In the genomic region with DNA sequence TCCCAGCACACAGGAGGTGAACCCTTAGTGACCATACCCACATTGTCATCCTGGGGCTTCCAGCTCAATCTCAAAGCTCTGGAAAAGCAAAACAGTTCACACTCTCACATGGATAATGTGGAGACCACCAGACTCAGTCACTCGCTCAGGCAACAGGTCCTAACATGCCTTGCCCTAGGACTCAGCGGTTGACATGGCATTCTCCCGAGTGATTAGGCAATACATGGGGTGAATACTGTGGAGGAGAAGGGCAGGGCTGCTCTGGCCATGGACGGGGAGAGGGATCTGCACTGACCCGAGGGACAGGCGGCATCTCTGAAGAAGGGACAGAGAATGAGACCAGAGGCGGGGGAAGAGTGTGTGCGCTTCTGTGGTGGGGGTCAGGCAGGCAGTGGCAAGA, we compare ENCODE assay signal across 12 cellular contexts. TPM values are rescaled to one million over a fixed set of nuclear protein-coding genes. Genes with fewer than 3 reads are reported as not detected.
DNase-seq lines count a peak whose midpoint lies in the region; ATAC-seq, FAIRE-seq and TF ChIP-seq lines count a peak whose summit lies in the region.
"Had no signal": no experiment of that assay in that cellular context is flagged by ENCODE, and none has a peak within 500 bp of the region (broad histone marks: within the 10 kb centered on the region; RNA-seq: fewer than 3 reads in every experiment).

No MANE protein-coding gene starts in this region.

- peaks cover 12% of the 10 kb centered on the region for H3K36me3 ChIP-seq in left ventricle myocardium inferior
- peaks cover 0 to 12% of the 10 kb centered on the region in 2 donors for H3K36me3 ChIP-seq in adrenal gland (replicated peaks in 1 of 2)
- peaks cover 18 to 40% of the 10 kb centered on the region in 2 experiments for H3K36me3 ChIP-seq in HepG2 (replicated peaks in 1 of 2; ENCODE audit: control insufficient read depth in 1 of 2, insufficient read depth in 2 of 2, low read length in 2 of 2)
- H3K36me3 ChIP-seq in upper lobe of left lung, result peaks cover 8 to 14% (median 12%) of the 10 kb centered on the region in 4 donors

- in situ Hi-C loops in HepG2 (cut with HindIII; ENCODE audit: extremely low pct_ligation_motif_present, low pct_unique_long_range_greater_than_20kb), result no loop called here

- WGBS in adrenal gland, 4 donors, result 48 to 58% (median 54%) methylated on average over 8 of the region's 8 CpGs
- WGBS in HepG2 (ENCODE audit: low lambda C conversion rate), result 91% methylated on average over 8 of the region's 8 CpGs
- 59 to 87% methylated on average over 8 of the region's 8 CpGs for WGBS in upper lobe of left lung, 2 donors

- no peak for TF ChIP-seq EP300 in HepG2 (IDR thresholded peaks at IDR 0.05; ENCODE audit: low read depth in 2 of 2, low read length in 2 of 2)
- no peak for TF ChIP-seq EP300 in HepG2 (CRISPR knock-in tag; IDR thresholded peaks at IDR 0.05; ENCODE audit: borderline replicate concordance)
- TF ChIP-seq EP300 in upper lobe of left lung (IDR thresholded peaks at IDR 0.05), result no peak

- no peak overlapping the region for H3K9ac ChIP-seq in HepG2 (ENCODE audit: insufficient read depth, low read depth, low read length)

- H3K27me3 ChIP-seq in left ventricle myocardium inferior (ENCODE audit: low read depth) (no peaks in the 10 kb centered on the region), adrenal gland (no peaks in the 10 kb centered on the region), HepG2 (ENCODE audit: control insufficient read depth in 1 of 2, insufficient read depth in 2 of 2, low read length in 2 of 2) (no peaks in the 10 kb centered on the region), upper lobe of left lung (no peaks in the 10 kb centered on the region)

- H3K4me1 ChIP-seq in left ventricle myocardium inferior (peaks cover 100% of the 10 kb centered on the region), adrenal gland (replicated peaks in 1 of 2) (peaks cover 60 to 89% of the 10 kb centered on the region in 2 donors), HepG2 (ENCODE audit: insufficient read depth, low read length) (peaks cover 79% of the 10 kb centered on the region), upper lobe of left lung (peaks cover 80 to 93% (median 88%) of the 10 kb centered on the region in 4 donors)

- H3K9me3 ChIP-seq in left ventricle myocardium inferior (replicated peaks) (no peaks in the 10 kb centered on the region), adrenal gland (replicated peaks in 1 of 3) (no peaks in the 10 kb centered on the region), HepG2 (ENCODE audit: low read length) (no peaks in the 10 kb centered on the region), upper lobe of left lung (no peaks in the 10 kb centered on the region)

- peaks cover 99% of the 10 kb centered on the region for H3K79me2 ChIP-seq in HepG2 (ENCODE audit: insufficient read depth, low read length)

- CTCF ChIA-PET in HepG2 (lab: Yijun Ruan, JAX; ENCODE audit: low intra/inter-chr PET ratio, low total read pairs), result no interaction called here

- H2AFZ ChIP-seq in HepG2 (ENCODE audit: low read length), result no peak overlapping the region

- peaks cover 94% of the 10 kb centered on the region for H4K20me1 ChIP-seq in HepG2 (ENCODE audit: insufficient read depth, low read length)

- H3K4me3 ChIP-seq in left ventricle myocardium inferior (no peak overlapping the region), adrenal gland (no peak overlapping the region), HepG2 (replicated peaks in 1 of 3; ENCODE audit: insufficient read depth in 1 of 3, low read depth in 2 of 3, low read length in 3 of 3) (no peak overlapping the region), upper lobe of left lung (no peak overlapping the region)

- no peak for ATAC-seq in left ventricle myocardium superior
- ATAC-seq in HepG2, result no peak
- no peak for ATAC-seq in upper lobe of left lung (ENCODE audit: low FRiP score in 2 of 2)

- DNase-seq in left ventricle myocardium inferior, result no peak
- no peak for DNase-seq in left ventricle myocardium superior
- peak in 4 of 7 donors; percentile 50 to 68 (median 62) for DNase-seq in adrenal gland
- no peak for DNase-seq in HepG2 (ENCODE audit: low spot score)
- no peak for DNase-seq in upper lobe of left lung
- no peak for DNase-seq in pons (ENCODE audit: low spot score)
- DNase-seq in activated CD4-positive, alpha-beta T cell treated with anti-CD3 and anti-CD28 coated beads for 48 hours, result no peak
- no peak for DNase-seq in occipital lobe (lab: John Stamatoyannopoulos, UW)
- DNase-seq: C1 segment of cervical spinal cord, NCI-H2029 treated with DMSO at 0.1 percent for 48 hours had no signal

- TF ChIP-seq POLR2A in adrenal gland (IDR thresholded peaks at IDR 0.05) (no peak), HepG2 (IDR thresholded peaks at IDR 0.05; ENCODE audit: insufficient read depth in 1 of 2, low read depth in 2 of 2, low read length in 2 of 2) (no peak), upper lobe of left lung (IDR thresholded peaks at IDR 0.05) (no peak)

- H3K4me2 ChIP-seq in HepG2 (ENCODE audit: low read depth, low read length), result no peak overlapping the region

- no TSS peak for BruUV-seq in HepG2 (replicated peaks; lab: Mats Ljungman, UMichigan)

- H3K27ac ChIP-seq in left ventricle myocardium inferior (replicated peaks) (peak overlapping the region; percentile 5), adrenal gland (peak overlapping the region in 3 of 5 donors; percentile 23 to 88 (median 66)), HepG2 (ENCODE audit: extremely low read length, insufficient read depth, low read length) (no peak overlapping the region), upper lobe of left lung (peak overlapping the region in 3 of 4 donors; percentile 34 to 59 (median 58))

- TF ChIP-seq CTCF in left ventricle myocardium inferior (IDR thresholded peaks at IDR 0.05; ENCODE audit: borderline replicate concordance) (no peak), adrenal gland (IDR thresholded peaks at IDR 0.05) (no peak), HepG2 (CRISPR knock-in tag; IDR thresholded peaks at IDR 0.05) (no peak), upper lobe of left lung (IDR thresholded peaks at IDR 0.05) (no peak)

- intact Hi-C loops in left ventricle myocardium inferior (cut with micrococcal nuclease), result no loop called here
- intact Hi-C loops in left ventricle myocardium superior (cut with micrococcal nuclease), result no loop called here
- intact Hi-C loops in adrenal gland (cut with DNase I), result loop anchor here in 1 of 2 donors (5.0 kb wide), 1 partner anchor 46 kb away; no protein-coding TSS in a partner anchor
- intact Hi-C loops in HepG2 (cut with micrococcal nuclease; ENCODE audit: unreplicated experiment), result no loop called here

- FAIRE-seq in HepG2 (lab: Jason Lieb, UNC), result peak; percentile 40
- FAIRE-seq: endothelial cell of umbilical vein had no signal

- POLR2A ChIA-PET in HepG2 (lab: Yijun Ruan, JAX), result no interaction called here

- TF ChIP-seq RAD21 in HepG2 (CRISPR knock-in tag; IDR thresholded peaks at IDR 0.05), result no peak

RNA-seq across cellular contexts. Expression of a gene that starts 44.4 kb away (rescaled TPM):
- total RNA-seq in left ventricle myocardium inferior (not detected), left ventricle myocardium superior (not detected), adrenal gland (1 to 10 TPM in 1 of 8 donors, under 1 TPM in 5, not detected in 2; 0.43 to 7.5 (median 0.62) TPM), HepG2 (2016; rRNA removed; fragmentation: Illumina TruSeq; extraction: Trizol) (0.07 TPM in 1 of 2 replicates, not detected in the other), upper lobe of left lung (1 to 10 TPM; 2.0 to 4.8 (median 2.3) TPM), occipital lobe (not detected)
- polyA plus RNA-seq in adrenal gland (under 1 TPM; 0.24 to 0.44 (median 0.31) TPM), HepG2 (2011; rRNA removed) (0.15 and 0.17 TPM in 2 replicates)
- total RNA-seq in HepG2 (2016; cell fraction: cytosol; rRNA removed; fragmentation: Illumina TruSeq; extraction: Trizol; ENCODE audit: low read depth), result not detected in 2 replicates
- total RNA-seq in HepG2 (2016; cell fraction: insoluble cytoplasmic fraction; rRNA removed; fragmentation: Illumina TruSeq; extraction: Trizol), result 0.06 TPM in 1 of 2 replicates, not detected in the other
- total RNA-seq in HepG2 (2016; cell fraction: membrane; rRNA removed; fragmentation: Illumina TruSeq; extraction: Trizol), result not detected in 2 replicates
- not detected in 2 replicates for total RNA-seq in HepG2 (2016; cell fraction: nucleus; rRNA removed; fragmentation: Illumina TruSeq; extraction: Trizol)
- 0.04 and 0.05 TPM in 2 replicates for polyA plus RNA-seq in HepG2 (2011; cell fraction: cytosol; rRNA removed)
- 0.78 and 0.82 TPM in 2 replicates for polyA plus RNA-seq in HepG2 (2011; cell fraction: nucleus; rRNA removed)
- 0.07 TPM in 1 of 2 replicates, not detected in the other for polyA plus RNA-seq in HepG2 (2012)
- polyA plus RNA-seq in HepG2 (2016; cell fraction: cytosol; fragmentation: Illumina TruSeq; extraction: Trizol; ENCODE audit: low read depth), result not detected in 2 replicates
- polyA plus RNA-seq in HepG2 (2016; cell fraction: insoluble cytoplasmic fraction; fragmentation: Illumina TruSeq; extraction: Trizol; ENCODE audit: low read depth), result not detected in 2 replicates
- polyA plus RNA-seq in HepG2 (2016; cell fraction: membrane; fragmentation: Illumina TruSeq; extraction: Trizol; ENCODE audit: low read depth), result 0.10 TPM in 1 of 2 replicates, not detected in the other
- polyA plus RNA-seq in HepG2 (2016; cell fraction: nucleus; fragmentation: Illumina TruSeq; extraction: Trizol; ENCODE audit: insufficient read depth, low read depth), result not detected in 2 replicates
- polyA minus RNA-seq in HepG2 (2011; rRNA and poly(A)+ RNA removed; ENCODE audit: low replicate concordance), result 0.76 and 0.96 TPM in 2 replicates
- not detected in 2 replicates for polyA minus RNA-seq in HepG2 (2011; cell fraction: cytosol; rRNA and poly(A)+ RNA removed)
- 0.99 and 1.2 TPM in 2 replicates for polyA minus RNA-seq in HepG2 (2011; cell fraction: nucleus; rRNA and poly(A)+ RNA removed)
- total RNA-seq: HT1080 had no signal

RNA-seq across cellular contexts. Expression of a gene that starts 55.7 kb away (rescaled TPM):
- total RNA-seq in left ventricle myocardium inferior (60.9 TPM), left ventricle myocardium superior (67.4 TPM), adrenal gland (100 to 1,000 TPM in 2 of 8 donors, 10 to 100 TPM in 6; 28.0 to 109 (median 55.2) TPM), HepG2 (2016; rRNA removed; fragmentation: Illumina TruSeq; extraction: Trizol) (11.4 TPM in 2 replicates), upper lobe of left lung (100 to 1,000 TPM in 1 of 6 donors, 10 to 100 TPM in 5; 41.9 to 117 (median 79.3) TPM), occipital lobe (9.5 TPM)
- polyA plus RNA-seq in adrenal gland (10 to 100 TPM; 24.5 to 58.6 (median 26.7) TPM), HepG2 (2011; rRNA removed) (10.5 TPM in 2 replicates)
- total RNA-seq in HepG2 (2016; cell fraction: cytosol; rRNA removed; fragmentation: Illumina TruSeq; extraction: Trizol; ENCODE audit: low read depth), result 9.3 and 10.8 TPM in 2 replicates
- total RNA-seq in HepG2 (2016; cell fraction: insoluble cytoplasmic fraction; rRNA removed; fragmentation: Illumina TruSeq; extraction: Trizol), result 9.9 and 11.8 TPM in 2 replicates
- total RNA-seq in HepG2 (2016; cell fraction: membrane; rRNA removed; fragmentation: Illumina TruSeq; extraction: Trizol), result 14.9 and 16.5 TPM in 2 replicates
- 16.3 and 19.3 TPM in 2 replicates for total RNA-seq in HepG2 (2016; cell fraction: nucleus; rRNA removed; fragmentation: Illumina TruSeq; extraction: Trizol)
- polyA plus RNA-seq in HepG2 (2011; cell fraction: cytosol; rRNA removed), result 5.5 and 5.9 TPM in 2 replicates
- polyA plus RNA-seq in HepG2 (2011; cell fraction: nucleus; rRNA removed), result 33.7 and 40.9 TPM in 2 replicates
- 38.7 and 50.8 TPM in 2 replicates for polyA plus RNA-seq in HepG2 (2012)
- 3.9 and 4.0 TPM in 2 replicates for polyA plus RNA-seq in HepG2 (2016; cell fraction: cytosol; fragmentation: Illumina TruSeq; extraction: Trizol; ENCODE audit: low read depth)
- 19.8 and 29.3 TPM in 2 replicates for polyA plus RNA-seq in HepG2 (2016; cell fraction: insoluble cytoplasmic fraction; fragmentation: Illumina TruSeq; extraction: Trizol; ENCODE audit: low read depth)
- 14.9 and 16.3 TPM in 2 replicates for polyA plus RNA-seq in HepG2 (2016; cell fraction: membrane; fragmentation: Illumina TruSeq; extraction: Trizol; ENCODE audit: low read depth)
- polyA plus RNA-seq in HepG2 (2016; cell fraction: nucleus; fragmentation: Illumina TruSeq; extraction: Trizol; ENCODE audit: insufficient read depth, low read depth), result 50.8 and 56.4 TPM in 2 replicates
- polyA minus RNA-seq in HepG2 (2011; rRNA and poly(A)+ RNA removed; ENCODE audit: low replicate concordance), result 42.7 and 54.2 TPM in 2 replicates
- 22.2 and 24.6 TPM in 2 replicates for polyA minus RNA-seq in HepG2 (2011; cell fraction: cytosol; rRNA and poly(A)+ RNA removed)
- polyA minus RNA-seq in HepG2 (2011; cell fraction: nucleus; rRNA and poly(A)+ RNA removed), result 49.4 and 56.1 TPM in 2 replicates

Comparison
In these comparisons a context has a peak if more than half of its experiments do, and no peak if none do; other contexts are left out.
1. DNase-seq: peak in adrenal gland (4 of 7); none in left ventricle myocardium inferior (single experiment), left ventricle myocardium superior (single experiment), HepG2 (single experiment), upper lobe of left lung (0 of 2), pons (single experiment), activated CD4-positive, alpha-beta T cell treated with anti-CD3 and anti-CD28 coated beads for 48 hours (single experiment) and occipital lobe (single experiment).